11 cellular contexts compared by ENCODE assay signal in the genomic region with DNA sequence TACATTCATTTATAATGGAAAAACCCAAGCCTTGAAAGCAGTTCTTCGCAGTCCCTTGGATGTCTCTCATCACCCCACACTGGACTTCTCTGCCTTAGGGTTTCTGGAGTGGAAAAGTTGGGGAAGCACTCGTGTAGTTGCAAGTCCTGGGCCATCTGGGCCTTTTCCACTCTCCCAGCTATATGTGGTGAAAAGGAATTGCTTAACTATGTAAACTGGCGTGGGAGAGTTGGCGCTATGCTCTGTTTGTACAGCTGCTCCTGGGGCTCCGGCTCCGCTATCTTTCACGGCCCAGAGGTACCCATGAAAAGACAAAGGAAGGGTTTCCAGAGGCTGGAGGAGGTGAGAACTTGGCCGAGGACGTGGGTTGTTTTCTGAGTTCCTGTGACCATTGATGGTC.
DNase-seq lines count a peak whose midpoint lies in the region; ATAC-seq and TF ChIP-seq lines count a peak whose summit lies in the region.
"Had no signal": no experiment of that assay in that cellular context is flagged by ENCODE, and none has a peak within 500 bp of the region (broad histone marks: within the 10 kb centered on the region; RNA-seq: fewer than 3 reads in every experiment).

No MANE protein-coding gene starts in this region.

- 80 to 84% (median 83%) methylated on average over 9 of the region's 9 CpGs for WGBS in psoas muscle, 3 donors

- TF ChIP-seq CTCF in psoas muscle (IDR thresholded peaks at IDR 0.05) = no peak
- TF ChIP-seq CTCF in GM13976 (IDR thresholded peaks at IDR 0.05; ENCODE audit: borderline replicate concordance, control extremely low read depth, extremely low read depth, insufficient read depth, missing control alignments) = no peak

- ATAC-seq in left cardiac atrium (peak; percentile 56 to 83), psoas muscle (no peak), esophagus mucosa (no peak)

- intact Hi-C loops in left cardiac atrium (cut with DNase I) = no loop called here
- intact Hi-C loops in psoas muscle (cut with DNase I) = no loop called here

- DNase-seq in NCI-H146 treated with DMSO at 0.1 percent for 48 hours (lab: John Stamatoyannopoulos, UW; ENCODE audit: unreplicated experiment) = peak; percentile 81
- DNase-seq in adipocyte (ENCODE audit: low read depth) = peak; percentile 51
- peak; percentile 75 for DNase-seq in left cardiac atrium
- peak; percentile 74 for DNase-seq in smooth muscle cell of the brain vasculature (ENCODE audit: low read depth, low spot score)
- no peak for DNase-seq in immature natural killer cell
- DNase-seq in psoas muscle = no peak
- DNase-seq in GM13976 (ENCODE audit: low spot score) = no peak
- DNase-seq: activated T-cell treated with anti-CD3 and anti-CD28 coated beads, Interleukin-2, amount 50 U/mL, for 1 hour; DND-41; nucleus accumbens had no signal

- no peaks in the 10 kb centered on the region for H3K9me3 ChIP-seq in adipocyte (ENCODE audit: control insufficient read depth, low read length)
- no peaks in the 10 kb centered on the region for H3K9me3 ChIP-seq in psoas muscle

- H3K27ac ChIP-seq in psoas muscle = no peak overlapping the region

- no peak overlapping the region for H3K9ac ChIP-seq in adipocyte (ENCODE audit: low read length)

- H3K27me3 ChIP-seq in adipocyte (replicated peaks; ENCODE audit: control insufficient read depth, insufficient read depth, low read length) (no peaks in the 10 kb centered on the region), psoas muscle (ENCODE audit: insufficient read depth in 3 of 3, low read length in 2 of 3) (no peaks in the 10 kb centered on the region)

- H3K9me3 Mint-ChIP-seq in immature natural killer cell = peaks cover 0 to 2% (median 0%) of the 10 kb centered on the region in 6 donors

- H3K36me3 Mint-ChIP-seq in immature natural killer cell = no peaks in the 10 kb centered on the region

- no peak overlapping the region for H3K4me3 Mint-ChIP-seq in immature natural killer cell

- in situ Hi-C loops in GM13976 (cut with MboI; ENCODE audit: low sequenced_read_pairs, unreplicated experiment) = no loop called here

- no peak overlapping the region for H3K27ac Mint-ChIP-seq in immature natural killer cell

- no peak overlapping the region for H3K4me3 ChIP-seq in adipocyte (ENCODE audit: low read length)
- no peak overlapping the region for H3K4me3 ChIP-seq in psoas muscle

- no peaks in the 10 kb centered on the region for H3K4me1 Mint-ChIP-seq in immature natural killer cell

- no peaks in the 10 kb centered on the region for H3K36me3 ChIP-seq in adipocyte (ENCODE audit: control insufficient read depth, insufficient read depth, low read length, severe bottlenecking)
- H3K36me3 ChIP-seq in psoas muscle (ENCODE audit: insufficient read depth in 1 of 2, low read depth in 1 of 2) = no peaks in the 10 kb centered on the region

- H3K4me1 ChIP-seq in adipocyte (ENCODE audit: control insufficient read depth, insufficient read depth, low read length) (no peaks in the 10 kb centered on the region), psoas muscle (no peaks in the 10 kb centered on the region)

- peaks cover 0 to 3% (median 1%) of the 10 kb centered on the region in 3 donors for H3K27me3 Mint-ChIP-seq in immature natural killer cell (ENCODE audit: low read depth in 3 of 3)

Comparison
In these comparisons a context has a peak if more than half of its experiments do, and no peak if none do; other contexts are left out.
1. DNase-seq: peak in NCI-H146 treated with DMSO at 0.1 percent for 48 hours (single experiment), adipocyte (single experiment), left cardiac atrium (single experiment) and smooth muscle cell of the brain vasculature (single experiment); none in immature natural killer cell (0 of 3), psoas muscle (0 of 2) and GM13976 (single experiment).
2. ATAC-seq: peak in left cardiac atrium (2 of 2); none in psoas muscle (0 of 4) and esophagus mucosa (single experiment).